Comparison of ENCODE assay signal across 8 cellular contexts in the genomic region with DNA sequence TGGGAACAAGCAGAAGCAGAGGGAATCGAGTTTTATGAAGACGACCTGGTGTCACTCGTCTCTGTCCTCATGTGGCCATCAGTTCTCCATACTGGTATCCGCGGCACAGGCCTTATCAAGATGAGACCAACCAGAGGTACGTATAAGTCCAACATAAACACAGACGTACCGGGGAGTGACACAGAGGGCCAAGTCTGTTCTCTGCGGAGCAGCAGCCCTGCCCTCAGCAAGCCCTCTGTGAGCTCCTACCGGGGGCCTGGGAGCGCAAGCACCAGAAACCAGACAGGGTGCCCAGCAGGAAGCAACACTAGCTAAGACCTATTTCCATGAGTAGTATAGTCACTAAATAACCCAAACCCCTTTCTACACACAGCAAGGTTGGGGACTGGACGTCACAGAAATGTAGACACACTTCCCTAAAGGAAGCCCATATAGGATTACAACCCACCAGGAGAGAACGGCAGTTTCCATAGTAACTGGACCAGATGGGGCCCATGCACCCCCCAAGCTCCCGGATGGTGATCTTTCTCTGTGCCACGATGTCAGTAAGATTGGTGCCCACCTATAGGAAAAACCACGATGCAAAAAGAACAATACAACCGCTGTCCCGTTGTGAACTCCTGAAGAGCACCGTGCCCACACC. TPM values are rescaled to one million over a fixed set of nuclear protein-coding genes. Genes with fewer than 3 reads are reported as not detected.
DNase-seq lines count a peak whose midpoint lies in the region; ATAC-seq, FAIRE-seq and TF ChIP-seq lines count a peak whose summit lies in the region.

No MANE protein-coding gene starts in this region.

- H3K27ac ChIP-seq in neuronal stem cell (replicated peaks; ENCODE audit: low read length): no peak overlapping the region

- H3K9me3 Mint-ChIP-seq in effector memory CD8-positive, alpha-beta T cell: no peaks in the 10 kb centered on the region

- peak overlapping the region; percentile 72 for H3K4me2 ChIP-seq in neuronal stem cell (ENCODE audit: insufficient read depth, low read length, poor library complexity, severe bottlenecking)

- H3K36me3 ChIP-seq in neuronal stem cell (replicated peaks in 1 of 2; ENCODE audit: control insufficient read depth in 2 of 2, insufficient read depth in 2 of 2, low read length in 2 of 2): peaks cover 17 to 52% of the 10 kb centered on the region in 2 donors

- H2BK5ac ChIP-seq in neuronal stem cell (ENCODE audit: low read length): peak overlapping the region; percentile 85

- no CpG with 5 or more reads among the region's 19 CpGs for WGBS in neuronal stem cell (ENCODE audit: extremely low coverage in 2 of 2, insufficient read length in 2 of 2, insufficient replicate concordance in 1 of 2), 2 donors

- H3K4ac ChIP-seq in neuronal stem cell (ENCODE audit: low read length): no peak overlapping the region

- H3K4me3 ChIP-seq in neuronal stem cell (ENCODE audit: low read length in 2 of 2): peak overlapping the region; percentile 84 to 97

- peaks cover 26% of the 10 kb centered on the region for H3K79me1 ChIP-seq in neuronal stem cell (ENCODE audit: low read depth, low read length)

- H4K91ac ChIP-seq in neuronal stem cell (ENCODE audit: low read depth, low read length, poor library complexity): no peak overlapping the region

- peak overlapping the region; percentile 87 to 90 for H3K4me3 Mint-ChIP-seq in effector memory CD8-positive, alpha-beta T cell

- peaks cover 17% of the 10 kb centered on the region for H3K36me3 Mint-ChIP-seq in effector memory CD8-positive, alpha-beta T cell (ENCODE audit: insufficient read depth)

- no peaks in the 10 kb centered on the region for H3K27me3 Mint-ChIP-seq in effector memory CD8-positive, alpha-beta T cell

- TF ChIP-seq POLR2A in GM12892 (IDR thresholded peaks at IDR 0.05; ENCODE audit: low read depth, low read length): no peak

- H2AFZ ChIP-seq in neuronal stem cell (ENCODE audit: low read length): peak overlapping the region; percentile 89

- peaks cover 26 to 28% of the 10 kb centered on the region in 2 donors for H3K4me1 Mint-ChIP-seq in effector memory CD8-positive, alpha-beta T cell (ENCODE audit: low read depth in 2 of 2)

- peaks cover 0 to 2% of the 10 kb centered on the region in 2 donors for H3K9me3 ChIP-seq in neuronal stem cell (replicated peaks in 1 of 2; ENCODE audit: control insufficient read depth in 2 of 2, insufficient read depth in 1 of 2, low read depth in 1 of 2, low read length in 2 of 2)

- DNase-seq in EH (ENCODE audit: low read depth) (peak; percentile 18), NCI-H2227 (lab: John Stamatoyannopoulos, UW; ENCODE audit: unreplicated experiment) (peak; percentile 56), neuronal stem cell (ENCODE audit: low spot score) (no peak), frontal cortex (ENCODE audit: low spot score in 2 of 2) (no peak), GM12892 (ENCODE audit: insufficient read length) (no peak)
- no peak for DNase-seq in effector memory CD8-positive, alpha-beta T cell

- H3K9ac ChIP-seq in neuronal stem cell (ENCODE audit: low read depth, low read length, poor library complexity): peak overlapping the region; percentile 99

- H2BK12ac ChIP-seq in neuronal stem cell (ENCODE audit: low read length): no peak overlapping the region

- H3K27ac Mint-ChIP-seq in effector memory CD8-positive, alpha-beta T cell: peak overlapping the region in 1 of 2 donors; percentile 91

- H3K27me3 ChIP-seq in neuronal stem cell (ENCODE audit: control insufficient read depth in 3 of 3, insufficient read depth in 3 of 3, low read depth in 1 of 3, low read length in 3 of 3): no peaks in the 10 kb centered on the region

- H2BK120ac ChIP-seq in neuronal stem cell (ENCODE audit: low read depth, low read length): no peak overlapping the region

- H4K8ac ChIP-seq in neuronal stem cell (ENCODE audit: low read depth, low read length): no peak overlapping the region

- peaks cover 9 to 14% of the 10 kb centered on the region in 2 donors for H3K4me1 ChIP-seq in neuronal stem cell (ENCODE audit: control insufficient read depth in 2 of 2, insufficient read depth in 1 of 2, low read depth in 1 of 2, low read length in 2 of 2)

- H3K23ac ChIP-seq in neuronal stem cell (ENCODE audit: low read depth, low read length, poor library complexity): peak overlapping the region; percentile 94

- H3K14ac ChIP-seq in neuronal stem cell (ENCODE audit: low read length): no peak overlapping the region

- ATAC-seq in effector memory CD8-positive, alpha-beta T cell (replicated peaks): no peak
- ATAC-seq in GM18858 (IDR thresholded peaks at IDR 0.05; ENCODE audit: unreplicated experiment): no peak
- no peak for ATAC-seq in activated CD4-positive, CD25-positive, alpha-beta regulatory T cell treated with anti-CD3 and anti-CD28 coated beads, Interleukin-2, amount 50 U/mL, for 24 hours

- H3K18ac ChIP-seq in neuronal stem cell (ENCODE audit: low read length): no peak overlapping the region

- H2BK15ac ChIP-seq in neuronal stem cell (ENCODE audit: low read length): no peak overlapping the region

- H2AK5ac ChIP-seq in neuronal stem cell (ENCODE audit: low read depth, low read length): peak overlapping the region; percentile 5

- FAIRE-seq in frontal cortex (lab: Jason Lieb, UNC) (no peak), GM12892 (lab: Jason Lieb, UNC) (no peak)

RNA-seq across cellular contexts. Expression of gene ARL16, which starts 0.9 kb away (rescaled TPM):
- 41.9 TPM for polyA plus RNA-seq in neuronal stem cell (2013, experiment 1 of 2)
- polyA plus RNA-seq in neuronal stem cell (2013, experiment 2 of 2): 43.1 TPM
- total RNA-seq in frontal cortex: 40.4 TPM
- 32.6 TPM for polyA plus RNA-seq in GM12892 (2012; ENCODE audit: missing spikeins)

RNA-seq across cellular contexts. Expression of gene HGS, which starts 1.1 kb away (rescaled TPM):
- 33.9 TPM for polyA plus RNA-seq in neuronal stem cell (2013, experiment 1 of 2)
- 31.7 TPM for polyA plus RNA-seq in neuronal stem cell (2013, experiment 2 of 2)
- 44.4 TPM for total RNA-seq in frontal cortex
- polyA plus RNA-seq in GM12892 (2012; ENCODE audit: missing spikeins): 51.4 TPM

RNA-seq across cellular contexts. Expression of gene CCDC137, which starts 16.1 kb away (rescaled TPM):
- 19.1 TPM for polyA plus RNA-seq in neuronal stem cell (2013, experiment 1 of 2)
- polyA plus RNA-seq in neuronal stem cell (2013, experiment 2 of 2): 19.1 TPM
- 6.1 TPM for total RNA-seq in frontal cortex
- polyA plus RNA-seq in GM12892 (2012; ENCODE audit: missing spikeins): 14.9 TPM

RNA-seq across cellular contexts. Expression of gene OXLD1, which starts 16.3 kb away (rescaled TPM):
- polyA plus RNA-seq in neuronal stem cell (2013, experiment 1 of 2): 26.1 TPM
- 25.4 TPM for polyA plus RNA-seq in neuronal stem cell (2013, experiment 2 of 2)
- total RNA-seq in frontal cortex: 8.2 TPM
- polyA plus RNA-seq in GM12892 (2012; ENCODE audit: missing spikeins): 10.8 TPM

RNA-seq across cellular contexts. Expression of gene MRPL12, which starts 20.5 kb away (rescaled TPM):
- polyA plus RNA-seq in neuronal stem cell (2013, experiment 1 of 2): 75.2 TPM
- 73.4 TPM for polyA plus RNA-seq in neuronal stem cell (2013, experiment 2 of 2)
- 4.9 TPM for total RNA-seq in frontal cortex
- polyA plus RNA-seq in GM12892 (2012; ENCODE audit: missing spikeins): 67.8 TPM

Comparison
In these comparisons a context has a peak if more than half of its experiments do, and no peak if none do; other contexts are left out.
1. DNase-seq: peak in EH (single experiment) and NCI-H2227 (single experiment); none in effector memory CD8-positive, alpha-beta T cell (0 of 3), neuronal stem cell (single experiment), frontal cortex (0 of 2) and GM12892 (single experiment).